ENCODE assay signal across 28 cellular contexts in genomic region chr11:34502949-34503348, GRCh38. TPM values are rescaled to one million over a fixed set of nuclear protein-coding genes. Genes with fewer than 3 reads are reported as not detected.
A peak's percentile ranks its signal among the peaks of the same experiment; 100 is the strongest.
DNase-seq lines count a peak whose midpoint lies in the region; ATAC-seq and TF ChIP-seq lines count a peak whose summit lies in the region.
"Had no signal": no experiment of that assay in that cellular context is flagged by ENCODE, and none has a peak within 500 bp of the region (broad histone marks: within the 10 kb centered on the region; RNA-seq: fewer than 3 reads in every experiment).

No MANE protein-coding gene starts in this region.

- 92 to 100% methylated on average over 2 to 3 of the region's 3 CpGs for WGBS in gastroesophageal sphincter (ENCODE audit: low coverage in 1 of 2), 2 donors

- ATAC-seq in gastroesophageal sphincter: no peak
- ATAC-seq: activated naive CD4-positive, alpha-beta T cell treated with anti-CD3 and anti-CD28 coated beads, Interleukin-2, amount 50 U/mL, for 72 hours; activated T-helper 17 cell treated with anti-CD3 and anti-CD28 coated beads, Interleukin-2, amount 50 U/mL, for 72 hours; natural killer cell had no signal

- intact Hi-C loops in posterior cingulate gyrus (cut with DNase I): no loop called here

- TF ChIP-seq POLR2A in gastroesophageal sphincter (IDR thresholded peaks at IDR 0.05): no peak

- H3K27ac ChIP-seq in BLaER1 treated with 17β-estradiol and CSF1 and Interleukin-3, amounts not matched to agents 10 nM and 100 nM: peak overlapping the region in 4 of 11 experiments; percentile 67 to 83 (median 73); a peak in 7 of 22 replicates
- H3K27ac ChIP-seq in brain microvascular endothelial cell (no peak overlapping the region), gastroesophageal sphincter (no peak overlapping the region)
- H3K27ac ChIP-seq: epithelial cell of prostate, ovary, right atrium auricular region, spleen, thoracic aorta, WERI-Rb-1 had no signal

- DNase-seq in LHCN-M2 (ENCODE audit: low read depth) (peak; percentile 25), brain microvascular endothelial cell (no peak), renal cortical epithelial cell (ENCODE audit: low read depth) (peak; percentile 25), posterior cingulate gyrus (no peak)
- no peak for DNase-seq in activated CD4-positive, alpha-beta T cell treated with anti-CD3 and anti-CD28 coated beads, Interleukin-2, amount 50 U/mL, for 4 hours
- DNase-seq: activated CD4-positive, alpha-beta T cell treated with anti-CD3 and anti-CD28 coated beads, Interleukin-2, amount 50 U/mL, for 48 hours; activated CD8-positive, alpha-beta memory T cell treated with anti-CD3 and anti-CD28 coated beads, Interleukin-2, amount 50 U/mL, for 4 hours; anterior cingulate cortex; DMS53; GF-D8; GOT3; islet precursor cell; KG1; midbrain; natural killer cell; NCI-H1694; ovary; spleen; stimulated activated CD4-positive, alpha-beta T cell treated with anti-CD3 and anti-CD28 coated beads, Interleukin-4, amount 100 ng/mL, for 4 hours; stimulated activated naive CD4-positive, alpha-beta T cell; WERI-Rb-1 had no signal

- no peak for TF ChIP-seq EP300 in gastroesophageal sphincter (IDR thresholded peaks at IDR 0.05)

- H3K4me1 ChIP-seq in BLaER1 treated with 17β-estradiol and CSF1 and Interleukin-3, amounts not matched to agents 10 nM and 100 nM: peaks cover 12 to 69% (median 28%) of the 10 kb centered on the region in 10 experiments; a peak in 19 of 20 replicates
- H3K4me1 ChIP-seq in gastroesophageal sphincter: peaks cover 0 to 5% (median 0%) of the 10 kb centered on the region in 3 donors

- TF ChIP-seq CTCF in brain microvascular endothelial cell (IDR thresholded peaks at IDR 0.05; ENCODE audit: low read depth, low read length, missing control alignments) (peak; percentile 27), gastroesophageal sphincter (IDR thresholded peaks at IDR 0.05) (no peak)

- no peaks in the 10 kb centered on the region for H3K36me3 ChIP-seq in BLaER1 treated with 17β-estradiol and CSF1 and Interleukin-3, amounts not matched to agents 10 nM and 100 nM
- no peaks in the 10 kb centered on the region for H3K36me3 ChIP-seq in brain microvascular endothelial cell (replicated peaks)
- H3K36me3 ChIP-seq in gastroesophageal sphincter: no peaks in the 10 kb centered on the region
- H3K36me3 ChIP-seq: ovary, right atrium auricular region, spleen, thoracic aorta, WERI-Rb-1 had no signal

- no peaks in the 10 kb centered on the region for H3K27me3 ChIP-seq in BLaER1 treated with 17β-estradiol and CSF1 and Interleukin-3, amounts not matched to agents 10 nM and 100 nM
- H3K27me3 ChIP-seq in brain microvascular endothelial cell (replicated peaks): peaks cover 3% of the 10 kb centered on the region
- peaks cover 7% of the 10 kb centered on the region for H3K27me3 ChIP-seq in gastroesophageal sphincter
- H3K27me3 ChIP-seq: ovary, right atrium auricular region, spleen had no signal

- no peak overlapping the region for H3K4me3 ChIP-seq in BLaER1 treated with 17β-estradiol and CSF1 and Interleukin-3, amounts not matched to agents 10 nM and 100 nM
- H3K4me3 ChIP-seq in brain microvascular endothelial cell (ENCODE audit: low read depth, low read length) (no peak overlapping the region), gastroesophageal sphincter (no peak overlapping the region)
- H3K4me3 ChIP-seq: ovary, right atrium auricular region, spleen, thoracic aorta had no signal

- peak overlapping the region in 6 of 11 experiments; percentile 70 to 88 (median 76); a peak in 10 of 22 replicates for H3K4me2 ChIP-seq in BLaER1 treated with 17β-estradiol and CSF1 and Interleukin-3, amounts not matched to agents 10 nM and 100 nM

- in situ Hi-C loops in brain microvascular endothelial cell (cut with HindIII; ENCODE audit: low pct_ligation_motif_present, low sequenced_read_pairs): no loop called here

- no peaks in the 10 kb centered on the region for H4K20me1 ChIP-seq in BLaER1 treated with 17β-estradiol and CSF1 and Interleukin-3, amounts not matched to agents 10 nM and 100 nM

- H3K9me3 ChIP-seq in BLaER1 treated with 17β-estradiol and CSF1 and Interleukin-3, amounts not matched to agents 10 nM and 100 nM (replicated peaks in 1 of 11): no peaks in the 10 kb centered on the region
- H3K9me3 ChIP-seq in gastroesophageal sphincter: no peaks in the 10 kb centered on the region
- H3K9me3 ChIP-seq: ovary, right atrium auricular region, spleen, thoracic aorta had no signal

- H3K9ac ChIP-seq in BLaER1 treated with 17β-estradiol and CSF1 and Interleukin-3, amounts not matched to agents 10 nM and 100 nM: no peak overlapping the region

RNA-seq across cellular contexts. Expression of gene ELF5, which starts 10.6 kb away (rescaled TPM):
- total RNA-seq in LHCN-M2 (2014; rRNA removed) (0.06 TPM in 1 of 2 replicates, not detected in the other), renal cortical epithelial cell (0.35 TPM in 1 of 2 replicates, not detected in the other), gastroesophageal sphincter (1 to 10 TPM in 1 of 4 donors, not detected in 3; 1.1 TPM)
- not detected for polyA plus RNA-seq in LHCN-M2 (2012)
- total RNA-seq: activated naive CD4-positive, alpha-beta T cell treated with anti-CD3 and anti-CD28 coated beads, Interleukin-2, amount 50 U/mL, for 72 hours; activated T-helper 17 cell treated with anti-CD3 and anti-CD28 coated beads, Interleukin-2, amount 50 U/mL, for 72 hours; natural killer cell; ovary; right atrium auricular region; thoracic aorta had no signal
- polyA plus RNA-seq: ovary had no signal

Comparison
In these comparisons a context has a peak if more than half of its experiments do, and no peak if none do; other contexts are left out.
1. DNase-seq: peak in LHCN-M2 (single experiment) and renal cortical epithelial cell (single experiment); none in brain microvascular endothelial cell (single experiment), activated CD4-positive, alpha-beta T cell treated with anti-CD3 and anti-CD28 coated beads, Interleukin-2, amount 50 U/mL, for 4 hours (0 of 2) and posterior cingulate gyrus (0 of 10).